12 cellular contexts compared by ENCODE assay signal in the genomic region with DNA sequence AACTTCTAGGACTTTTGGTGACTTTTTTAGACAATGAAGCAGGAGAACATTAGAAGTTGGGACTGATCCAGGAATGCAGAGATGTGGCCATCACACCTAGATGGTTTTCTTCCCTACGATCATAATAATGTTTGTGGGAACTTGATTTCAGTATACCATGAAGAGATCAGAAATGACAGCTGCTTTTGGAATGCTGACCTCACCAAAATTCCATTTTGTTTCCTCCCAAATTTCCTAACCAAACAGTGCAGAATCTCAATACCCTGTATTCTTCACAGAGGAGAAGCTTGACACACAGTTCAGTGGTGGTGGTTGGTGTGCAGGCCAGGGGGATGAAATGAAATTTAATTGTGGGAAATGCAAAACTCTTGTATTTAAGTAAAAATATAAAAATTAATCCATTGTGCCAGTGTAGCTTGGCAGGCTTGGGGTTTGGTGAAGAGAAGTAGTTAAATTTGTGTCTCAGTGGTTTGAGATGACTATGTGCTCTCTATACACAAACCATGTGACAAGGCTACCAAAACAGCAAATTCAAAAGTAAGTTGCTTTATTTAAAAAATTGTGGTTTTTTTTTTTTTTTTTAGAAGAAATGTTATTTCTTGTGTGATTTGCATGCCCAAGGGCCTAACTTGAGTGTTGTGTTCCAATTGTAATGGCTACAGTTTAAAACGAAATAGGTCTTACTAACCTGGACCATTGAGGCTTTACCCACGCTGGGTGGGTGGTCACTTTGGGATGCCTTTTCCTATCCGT.
A peak's percentile ranks its signal among the peaks of the same experiment; 100 is the strongest.
DNase-seq lines count a peak whose midpoint lies in the region; ATAC-seq and TF ChIP-seq lines count a peak whose summit lies in the region.
"Had no signal": no experiment of that assay in that cellular context is flagged by ENCODE, and none has a peak within 500 bp of the region (broad histone marks: within the 10 kb centered on the region; RNA-seq: fewer than 3 reads in every experiment).

No MANE protein-coding gene starts in this region.

- H3K4me1 ChIP-seq in BE2C = no peaks in the 10 kb centered on the region

- no peaks in the 10 kb centered on the region for H3K36me3 ChIP-seq in BE2C

- no peak overlapping the region for H3K4me3 ChIP-seq in BE2C (ENCODE audit: low read depth, low read length)
- H3K4me3 ChIP-seq: K562 had no signal

- peak; percentile 26 for DNase-seq in M059J (ENCODE audit: low read depth)
- peak; percentile 48 for DNase-seq in myocyte (ENCODE audit: low read depth)
- DNase-seq in stimulated activated naive CD4-positive, alpha-beta T cell (lab: John Stamatoyannopoulos, UW) = no peak
- no peak for DNase-seq in BE2C
- DNase-seq in putamen (ENCODE audit: low spot score) = no peak
- DNase-seq: erythroblast; NCI-H2107; stimulated activated CD4-positive, alpha-beta T cell treated with anti-CD3 and anti-CD28 coated beads, Interleukin-4, amount 100 ng/mL, for 4 hours had no signal

- no peaks in the 10 kb centered on the region for H3K27me3 ChIP-seq in BE2C

- no peaks in the 10 kb centered on the region for H3K9me3 ChIP-seq in BE2C

- no peak for TF ChIP-seq CTCF in BE2C (IDR thresholded peaks at IDR 0.05; ENCODE audit: low read depth, low read length)

- ATAC-seq in GM18519 (IDR thresholded peaks at IDR 0.05; ENCODE audit: low FRiP score, unreplicated experiment) (peak; percentile 51), HG02798 (IDR thresholded peaks at IDR 0.05; ENCODE audit: poor library complexity, unreplicated experiment) (peak; percentile 47), GM18907 (IDR thresholded peaks at IDR 0.05; ENCODE audit: unreplicated experiment) (no peak)
- ATAC-seq: K562 had no signal

Comparison
In these comparisons a context has a peak if more than half of its experiments do, and no peak if none do; other contexts are left out.
1. DNase-seq: peak in M059J (single experiment) and myocyte (single experiment); none in stimulated activated naive CD4-positive, alpha-beta T cell (0 of 6), BE2C (single experiment) and putamen (single experiment).